In the genomic region with DNA sequence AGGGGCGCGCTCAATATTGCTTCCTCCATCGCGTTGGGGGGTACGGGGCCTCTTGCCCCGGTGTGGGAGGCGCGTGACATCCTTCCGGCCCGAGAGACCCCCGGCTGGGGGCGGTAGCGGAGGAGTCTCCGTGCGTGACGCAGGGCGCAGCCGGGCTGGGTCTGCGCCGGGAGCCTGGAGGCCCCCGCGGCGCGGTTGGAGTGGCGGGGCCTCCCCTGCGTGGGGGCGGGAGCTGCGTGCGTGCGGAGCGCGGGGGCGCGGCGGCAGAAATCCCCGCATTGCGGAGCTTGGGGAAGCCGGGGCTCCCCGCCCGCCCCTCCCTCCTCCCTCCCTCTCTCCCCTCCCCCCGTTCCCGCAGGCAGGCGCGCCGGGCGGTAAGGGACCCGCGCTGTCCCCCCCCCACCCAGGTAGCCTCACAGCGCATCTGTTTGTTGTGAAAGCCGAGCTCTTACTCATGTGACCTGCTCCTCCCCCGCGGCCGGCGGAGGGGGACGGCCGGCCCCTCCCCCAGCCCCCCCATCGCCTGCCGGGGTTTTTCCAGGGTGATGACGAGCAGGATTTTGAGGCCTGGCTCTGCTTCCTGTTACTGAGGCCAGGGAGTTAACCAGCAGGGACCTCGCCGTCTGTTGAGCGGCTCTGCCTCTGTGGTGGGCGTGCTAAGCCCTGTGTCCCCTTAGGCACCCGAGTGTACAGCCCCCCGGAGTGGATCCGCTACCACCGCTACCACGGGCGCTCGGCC, we compare ENCODE assay signal across 8 cellular contexts. TPM values are rescaled to one million over a fixed set of nuclear protein-coding genes. Genes with fewer than 3 reads are reported as not detected.
DNase-seq lines count a peak whose midpoint lies in the region; ATAC-seq and TF ChIP-seq lines count a peak whose summit lies in the region.

No MANE protein-coding gene starts in this region.

- H3K36me3 ChIP-seq in kidney epithelial cell (ENCODE audit: control insufficient read depth, insufficient read depth, low read length), result peaks cover 6% of the 10 kb centered on the region

- H3K27me3 ChIP-seq in kidney epithelial cell (ENCODE audit: control insufficient read depth, insufficient read depth, low read length), result no peaks in the 10 kb centered on the region

- TF ChIP-seq CTCF in kidney epithelial cell (IDR thresholded peaks at IDR 0.05; ENCODE audit: insufficient read depth, low read length, poor library complexity, severe bottlenecking), result no peak

- no peak for ATAC-seq in GM21619 (IDR thresholded peaks at IDR 0.05; ENCODE audit: unreplicated experiment)

- peak overlapping the region; percentile 80 for H3K4me3 ChIP-seq in kidney epithelial cell (ENCODE audit: low read depth, low read length)

- DNase-seq in NCI-H1092 (lab: John Stamatoyannopoulos, UW) (peak; percentile 5), NCI-H1092 treated with DMSO at 0.1 percent for 48 hours (lab: John Stamatoyannopoulos, UW) (no peak), NCI-H2196 (lab: John Stamatoyannopoulos, UW; ENCODE audit: unreplicated experiment) (peak; percentile 71), cerebellum (ENCODE audit: low spot score) (peak; percentile 81), kidney epithelial cell (ENCODE audit: low read depth) (peak; percentile 59)
- peak; percentile 87 for DNase-seq in activated CD4-positive, alpha-beta T cell treated with anti-CD3 and anti-CD28 coated beads for 4 hours
- peak; percentile 88 for DNase-seq in stimulated activated CD4-positive, alpha-beta T cell treated with anti-CD3 and anti-CD28 coated beads, Interleukin-12 subunit alpha, Interleukin-12 subunit beta, amount 100 ng/mL, for 4 hours

RNA-seq across cellular contexts. Expression of gene PIM3, which starts 1.6 kb away (rescaled TPM):
- total RNA-seq in cerebellum, result 9.2 TPM
- total RNA-seq in kidney epithelial cell, result 66.9 and 77.3 TPM in 2 replicates

RNA-seq across cellular contexts. Expression of gene CRELD2, which starts 43.7 kb away (rescaled TPM):
- total RNA-seq in cerebellum, result 13.8 TPM
- total RNA-seq in kidney epithelial cell, result 59.1 and 68.2 TPM in 2 replicates

RNA-seq across cellular contexts. Expression of gene ALG12, which starts 43.9 kb away (rescaled TPM):
- total RNA-seq in cerebellum (13.1 TPM), kidney epithelial cell (24.3 and 26.2 TPM in 2 replicates)

RNA-seq across cellular contexts. Expression of gene IL17REL, which starts 50.4 kb away (rescaled TPM):
- 0.27 TPM for total RNA-seq in cerebellum
- not detected in 2 replicates for total RNA-seq in kidney epithelial cell
